Comparison of ENCODE assay signal across 26 cellular contexts in the genomic region with DNA sequence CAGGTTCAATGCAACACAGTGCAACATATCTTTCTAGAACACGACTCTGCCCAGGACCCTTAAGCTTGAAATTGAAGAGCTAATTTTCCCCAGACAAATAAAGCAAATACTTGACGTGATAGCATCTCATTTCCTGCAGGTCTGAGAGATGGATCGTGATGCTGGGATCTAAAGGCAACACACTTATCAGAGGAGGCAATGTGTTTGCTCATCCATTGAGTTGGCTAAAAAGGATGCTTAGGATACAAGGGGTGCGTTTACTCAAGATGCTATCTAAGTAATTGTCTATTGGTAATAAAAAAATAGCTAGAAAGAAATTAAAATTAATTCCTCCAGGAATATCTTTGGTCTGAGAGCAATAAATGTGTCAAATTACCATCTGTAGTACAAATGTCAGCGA.
DNase-seq lines count a peak whose midpoint lies in the region; ATAC-seq and TF ChIP-seq lines count a peak whose summit lies in the region.
"Had no signal": no experiment of that assay in that cellular context is flagged by ENCODE, and none has a peak within 500 bp of the region (broad histone marks: within the 10 kb centered on the region; RNA-seq: fewer than 3 reads in every experiment).

No MANE protein-coding gene starts in this region.

- peak; percentile 49 for DNase-seq in DMS79 treated with DMSO at 0.1 percent for 48 hours (lab: John Stamatoyannopoulos, UW)
- peak; percentile 53 for DNase-seq in NCI-H1436 treated with DMSO at 0.1 percent for 48 hours (lab: John Stamatoyannopoulos, UW)
- DNase-seq in NCI-H510A (lab: John Stamatoyannopoulos, UW) = peak; percentile 39
- no peak for DNase-seq in stimulated activated naive CD4-positive, alpha-beta T cell (lab: John Stamatoyannopoulos, UW)
- DNase-seq in SW480 (ENCODE audit: low spot score) = no peak
- DNase-seq: activated B cell treated with CpG ODN at 0.5 μM for 24 hours; activated CD4-positive, alpha-beta T cell treated with anti-CD3 and anti-CD28 coated beads, Interleukin-2, amount 50 U/mL, for 1 hour; activated CD8-positive, alpha-beta memory T cell treated with anti-CD3 and anti-CD28 coated beads, Interleukin-2, amount 50 U/mL, for 4 hours; activated naive CD4-positive, alpha-beta T cell treated with anti-CD3 and anti-CD28 coated beads for 36 hours; amniotic stem cell; DND-41; hypothalamus; immature natural killer cell; left colon; mammary epithelial cell; NCI-H2171 treated with DMSO at 0.1 percent for 48 hours; NCI-H82; nephron progenitor cell; OCI-M1; SW 1271; tibial artery had no signal

- ATAC-seq in SK-N-SH treated with all-trans-retinoic acid at 6 μM for 48 hours (no peak), HG02678 (IDR thresholded peaks at IDR 0.05; ENCODE audit: unreplicated experiment) (no peak), HG02623 (IDR thresholded peaks at IDR 0.05; ENCODE audit: unreplicated experiment) (no peak)
- ATAC-seq: GM23338, left colon, Right ventricle myocardium inferior had no signal

TF ChIP-seq in SK-N-SH treated with all-trans-retinoic acid at 6 μM for 48 hours, 23 proteins besides CTCF, POLR2A, EP300 and RAD21:
- TF ChIP-seq CSDC2 (CRISPR knock-in tag; IDR thresholded peaks at IDR 0.05) (no peak), TCF4 (CRISPR knock-in tag; IDR thresholded peaks at IDR 0.05; ENCODE audit: borderline replicate concordance) (peak; percentile 83; the same call in 1 of the 2 replicates), SNAI2 (CRISPR knock-in tag; IDR thresholded peaks at IDR 0.05) (no peak), GLIS3 (CRISPR knock-in tag; IDR thresholded peaks at IDR 0.05) (no peak), ESRRG (CRISPR knock-in tag; IDR thresholded peaks at IDR 0.05) (no peak), ZNF565 (CRISPR knock-in tag; conservative IDR thresholded peaks at IDR 0.05; ENCODE audit: low read depth) (no peak), RARB (CRISPR knock-in tag; IDR thresholded peaks at IDR 0.05) (no peak), TOX (CRISPR knock-in tag; IDR thresholded peaks at IDR 0.05; ENCODE audit: borderline replicate concordance) (no peak), ARNTL (CRISPR knock-in tag; IDR thresholded peaks at IDR 0.05; ENCODE audit: borderline replicate concordance, low read depth) (no peak), ZNF8 (CRISPR knock-in tag; IDR thresholded peaks at IDR 0.05) (no peak), OSR1 (CRISPR knock-in tag; IDR thresholded peaks at IDR 0.05) (no peak), ZNF70 (CRISPR knock-in tag; IDR thresholded peaks at IDR 0.05) (no peak), ISL1 (CRISPR knock-in tag; IDR thresholded peaks at IDR 0.05) (peak; percentile 38; the same call in 1 of the 2 replicates), ZC3H10 (CRISPR knock-in tag; IDR thresholded peaks at IDR 0.05) (no peak), PPARA (CRISPR knock-in tag; IDR thresholded peaks at IDR 0.05; ENCODE audit: borderline replicate concordance) (no peak), ZFP3 (CRISPR knock-in tag; IDR thresholded peaks at IDR 0.05) (no peak), BACH2 (CRISPR knock-in tag; IDR thresholded peaks at IDR 0.05; ENCODE audit: borderline replicate concordance) (no peak), ZFP30 (CRISPR knock-in tag; IDR thresholded peaks at IDR 0.05) (no peak)
- TF ChIP-seq, protein P1, sequence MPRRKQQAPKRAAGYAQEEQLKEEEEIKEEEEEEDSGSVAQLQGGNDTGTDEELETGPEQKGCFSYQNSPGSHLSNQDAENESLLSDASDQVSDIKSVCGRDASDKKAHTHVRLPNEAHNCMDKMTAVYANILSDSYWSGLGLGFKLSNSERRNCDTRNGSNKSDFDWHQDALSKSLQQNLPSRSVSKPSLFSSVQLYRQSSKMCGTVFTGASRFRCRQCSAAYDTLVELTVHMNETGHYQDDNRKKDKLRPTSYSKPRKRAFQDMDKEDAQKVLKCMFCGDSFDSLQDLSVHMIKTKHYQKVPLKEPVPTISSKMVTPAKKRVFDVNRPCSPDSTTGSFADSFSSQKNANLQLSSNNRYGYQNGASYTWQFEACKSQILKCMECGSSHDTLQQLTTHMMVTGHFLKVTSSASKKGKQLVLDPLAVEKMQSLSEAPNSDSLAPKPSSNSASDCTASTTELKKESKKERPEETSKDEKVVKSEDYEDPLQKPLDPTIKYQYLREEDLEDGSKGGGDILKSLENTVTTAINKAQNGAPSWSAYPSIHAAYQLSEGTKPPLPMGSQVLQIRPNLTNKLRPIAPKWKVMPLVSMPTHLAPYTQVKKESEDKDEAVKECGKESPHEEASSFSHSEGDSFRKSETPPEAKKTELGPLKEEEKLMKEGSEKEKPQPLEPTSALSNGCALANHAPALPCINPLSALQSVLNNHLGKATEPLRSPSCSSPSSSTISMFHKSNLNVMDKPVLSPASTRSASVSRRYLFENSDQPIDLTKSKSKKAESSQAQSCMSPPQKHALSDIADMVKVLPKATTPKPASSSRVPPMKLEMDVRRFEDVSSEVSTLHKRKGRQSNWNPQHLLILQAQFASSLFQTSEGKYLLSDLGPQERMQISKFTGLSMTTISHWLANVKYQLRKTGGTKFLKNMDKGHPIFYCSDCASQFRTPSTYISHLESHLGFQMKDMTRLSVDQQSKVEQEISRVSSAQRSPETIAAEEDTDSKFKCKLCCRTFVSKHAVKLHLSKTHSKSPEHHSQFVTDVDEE (CRISPR knock-in tag; IDR thresholded peaks at IDR 0.05) = no peak
- TF ChIP-seq, protein P2, sequence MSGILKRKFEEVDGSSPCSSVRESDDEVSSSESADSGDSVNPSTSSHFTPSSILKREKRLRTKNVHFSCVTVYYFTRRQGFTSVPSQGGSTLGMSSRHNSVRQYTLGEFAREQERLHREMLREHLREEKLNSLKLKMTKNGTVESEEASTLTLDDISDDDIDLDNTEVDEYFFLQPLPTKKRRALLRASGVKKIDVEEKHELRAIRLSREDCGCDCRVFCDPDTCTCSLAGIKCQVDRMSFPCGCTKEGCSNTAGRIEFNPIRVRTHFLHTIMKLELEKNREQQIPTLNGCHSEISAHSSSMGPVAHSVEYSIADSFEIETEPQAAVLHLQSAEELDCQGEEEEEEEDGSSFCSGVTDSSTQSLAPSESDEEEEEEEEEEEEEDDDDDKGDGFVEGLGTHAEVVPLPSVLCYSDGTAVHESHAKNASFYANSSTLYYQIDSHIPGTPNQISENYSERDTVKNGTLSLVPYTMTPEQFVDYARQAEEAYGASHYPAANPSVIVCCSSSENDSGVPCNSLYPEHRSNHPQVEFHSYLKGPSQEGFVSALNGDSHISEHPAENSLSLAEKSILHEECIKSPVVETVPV (CRISPR knock-in tag; IDR thresholded peaks at IDR 0.05) = peak; percentile 60; the same call in 1 of the 2 replicates
- TF ChIP-seq, protein P3, sequence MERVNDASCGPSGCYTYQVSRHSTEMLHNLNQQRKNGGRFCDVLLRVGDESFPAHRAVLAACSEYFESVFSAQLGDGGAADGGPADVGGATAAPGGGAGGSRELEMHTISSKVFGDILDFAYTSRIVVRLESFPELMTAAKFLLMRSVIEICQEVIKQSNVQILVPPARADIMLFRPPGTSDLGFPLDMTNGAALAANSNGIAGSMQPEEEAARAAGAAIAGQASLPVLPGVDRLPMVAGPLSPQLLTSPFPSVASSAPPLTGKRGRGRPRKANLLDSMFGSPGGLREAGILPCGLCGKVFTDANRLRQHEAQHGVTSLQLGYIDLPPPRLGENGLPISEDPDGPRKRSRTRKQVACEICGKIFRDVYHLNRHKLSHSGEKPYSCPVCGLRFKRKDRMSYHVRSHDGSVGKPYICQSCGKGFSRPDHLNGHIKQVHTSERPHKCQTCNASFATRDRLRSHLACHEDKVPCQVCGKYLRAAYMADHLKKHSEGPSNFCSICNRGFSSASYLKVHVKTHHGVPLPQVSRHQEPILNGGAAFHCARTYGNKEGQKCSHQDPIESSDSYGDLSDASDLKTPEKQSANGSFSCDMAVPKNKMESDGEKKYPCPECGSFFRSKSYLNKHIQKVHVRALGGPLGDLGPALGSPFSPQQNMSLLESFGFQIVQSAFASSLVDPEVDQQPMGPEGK (CRISPR knock-in tag; IDR thresholded peaks at IDR 0.05; ENCODE audit: borderline replicate concordance) = no peak
- TF ChIP-seq, protein P4, sequence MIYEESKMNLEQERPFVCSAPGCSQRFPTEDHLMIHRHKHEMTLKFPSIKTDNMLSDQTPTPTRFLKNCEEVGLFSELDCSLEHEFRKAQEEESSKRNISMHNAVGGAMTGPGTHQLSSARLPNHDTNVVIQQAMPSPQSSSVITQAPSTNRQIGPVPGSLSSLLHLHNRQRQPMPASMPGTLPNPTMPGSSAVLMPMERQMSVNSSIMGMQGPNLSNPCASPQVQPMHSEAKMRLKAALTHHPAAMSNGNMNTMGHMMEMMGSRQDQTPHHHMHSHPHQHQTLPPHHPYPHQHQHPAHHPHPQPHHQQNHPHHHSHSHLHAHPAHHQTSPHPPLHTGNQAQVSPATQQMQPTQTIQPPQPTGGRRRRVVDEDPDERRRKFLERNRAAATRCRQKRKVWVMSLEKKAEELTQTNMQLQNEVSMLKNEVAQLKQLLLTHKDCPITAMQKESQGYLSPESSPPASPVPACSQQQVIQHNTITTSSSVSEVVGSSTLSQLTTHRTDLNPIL (CRISPR knock-in tag; IDR thresholded peaks at IDR 0.05; ENCODE audit: low read depth) = no peak
- TF ChIP-seq, protein P5, sequence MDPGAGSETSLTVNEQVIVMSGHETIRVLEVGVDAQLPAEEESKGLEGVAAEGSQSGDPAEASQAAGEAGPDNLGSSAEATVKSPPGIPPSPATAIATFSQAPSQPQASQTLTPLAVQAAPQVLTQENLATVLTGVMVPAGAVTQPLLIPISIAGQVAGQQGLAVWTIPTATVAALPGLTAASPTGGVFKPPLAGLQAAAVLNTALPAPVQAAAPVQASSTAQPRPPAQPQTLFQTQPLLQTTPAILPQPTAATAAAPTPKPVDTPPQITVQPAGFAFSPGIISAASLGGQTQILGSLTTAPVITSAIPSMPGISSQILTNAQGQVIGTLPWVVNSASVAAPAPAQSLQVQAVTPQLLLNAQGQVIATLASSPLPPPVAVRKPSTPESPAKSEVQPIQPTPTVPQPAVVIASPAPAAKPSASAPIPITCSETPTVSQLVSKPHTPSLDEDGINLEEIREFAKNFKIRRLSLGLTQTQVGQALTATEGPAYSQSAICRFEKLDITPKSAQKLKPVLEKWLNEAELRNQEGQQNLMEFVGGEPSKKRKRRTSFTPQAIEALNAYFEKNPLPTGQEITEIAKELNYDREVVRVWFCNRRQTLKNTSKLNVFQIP (CRISPR knock-in tag; IDR thresholded peaks at IDR 0.05; ENCODE audit: borderline replicate concordance, low read depth) = no peak

Comparison
In these comparisons a context has a peak if more than half of its experiments do, and no peak if none do; other contexts are left out.
1. DNase-seq: peak in DMS79 treated with DMSO at 0.1 percent for 48 hours (single experiment), NCI-H1436 treated with DMSO at 0.1 percent for 48 hours (single experiment) and NCI-H510A (single experiment); none in stimulated activated naive CD4-positive, alpha-beta T cell (0 of 6) and SW480 (single experiment).